8 cellular contexts compared by ENCODE assay signal in the genomic region with DNA sequence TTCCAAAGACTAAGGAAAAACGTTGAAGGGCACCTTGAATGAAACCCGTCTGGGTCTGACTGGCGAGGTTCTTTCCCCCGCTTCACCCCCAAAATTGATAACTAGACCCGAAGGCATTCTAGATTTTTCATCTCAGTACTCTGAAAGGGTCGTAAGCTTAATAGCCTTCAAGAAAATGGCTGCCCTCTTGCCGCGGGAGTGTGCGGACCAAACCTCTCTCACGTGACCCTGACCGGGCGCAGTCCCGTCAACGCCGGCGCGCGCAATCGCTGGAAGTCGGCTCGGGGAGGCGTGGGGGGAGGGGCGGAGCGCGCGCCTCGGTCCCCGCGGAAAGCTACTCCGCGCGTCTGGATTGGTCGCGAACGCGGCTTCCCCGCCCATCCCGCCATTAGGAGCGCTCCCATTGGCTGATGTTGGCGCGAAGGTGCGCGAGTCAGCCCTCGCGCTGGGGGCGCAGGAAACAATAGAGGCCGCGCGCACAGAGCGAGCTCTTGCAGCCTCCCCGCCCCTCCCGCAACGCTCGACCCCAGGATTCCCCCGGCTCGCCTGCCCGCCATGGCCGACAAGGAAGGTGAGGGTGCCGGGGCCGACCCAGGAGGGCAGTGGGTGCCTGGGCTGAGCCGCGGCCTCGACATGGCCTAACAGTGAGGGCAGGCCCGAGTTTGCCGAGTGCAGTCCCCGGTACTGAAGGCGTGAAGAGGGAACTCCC. TPM values are rescaled to one million over a fixed set of nuclear protein-coding genes. Genes with fewer than 3 reads are reported as not detected.
DNase-seq lines count a peak whose midpoint lies in the region; ATAC-seq and TF ChIP-seq lines count a peak whose summit lies in the region.

A gene (plus strand): TSS at position 457 of the 709 bp plus-strand sequence. CDS start 99 bp downstream, at position 556.

- peak within 1 kb of the TSS; percentile 94 for H3K4me3 Mint-ChIP-seq in activated T-helper 1 cell treated with anti-CD3 and anti-CD28 coated beads, Interleukin-12 subunit alpha, Interleukin-12 subunit beta, Interleukin-2, Interleukin-4 antibody, amounts not matched to agents 30 ng/mL and 10 ng/mL and 1 ng/mL, durations not matched to agents 14 hours and 24 hours and 36 hours
- H3K4me3 Mint-ChIP-seq in naive thymus-derived CD4-positive, alpha-beta T cell: peak within 1 kb of the TSS; percentile 91 to 99 (median 94)
- peak within 1 kb of the TSS; percentile 91 to 95 for H3K4me3 Mint-ChIP-seq in stimulated activated naive B cell treated with anti-CD40 and anti-IgM and Interleukin-4, amounts not matched to agents 10 μg/mL and 1 μg/mL and 100 μg/mL, for 72 hours

- H3K4me3 ChIP-seq in DND-41 (ENCODE audit: low read depth in 1 of 2, low read length in 2 of 2) (peak within 1 kb of the TSS; percentile 70 to 85), GM23248 (peak within 1 kb of the TSS; percentile 89)
- H3K4me3 ChIP-seq in naive thymus-derived CD4-positive, alpha-beta T cell (ENCODE audit: low read length): peak within 1 kb of the TSS; percentile 87

- no peaks in the 10 kb centered on the region for H3K9me2 ChIP-seq in GM23248 (ENCODE audit: insufficient read depth)

- peak within 1 kb of the TSS; percentile 93 for H3K9ac ChIP-seq in DND-41 (ENCODE audit: low read depth, low read length)
- H3K9ac ChIP-seq in GM23248: peak within 1 kb of the TSS; percentile 98

- H3K4me1 Mint-ChIP-seq in activated T-helper 1 cell treated with anti-CD3 and anti-CD28 coated beads, Interleukin-12 subunit alpha, Interleukin-12 subunit beta, Interleukin-2, Interleukin-4 antibody, amounts not matched to agents 30 ng/mL and 10 ng/mL and 1 ng/mL, durations not matched to agents 14 hours and 24 hours and 36 hours (ENCODE audit: low read depth): peaks cover 55% of the 10 kb centered on the region
- H3K4me1 Mint-ChIP-seq in naive thymus-derived CD4-positive, alpha-beta T cell: peaks cover 28 to 73% (median 60%) of the 10 kb centered on the region in 7 donors
- H3K4me1 Mint-ChIP-seq in stimulated activated naive B cell treated with anti-CD40 and anti-IgM and Interleukin-4, amounts not matched to agents 10 μg/mL and 1 μg/mL and 100 μg/mL, for 72 hours: peaks cover 20 to 62% of the 10 kb centered on the region in 2 donors

- 0 to 1% methylated on average over 38 to 66 of the region's 67 CpGs for WGBS in GM23248 (ENCODE audit: low coverage in 1 of 2, low lambda C conversion rate in 2 of 2, missing lambda C conversion rate in 2 of 2), 2 experiments

- DNase-seq in DND-41 (peak; percentile 99), GM23248 (peak; percentile 99), Kasumi-1 (lab: John Stamatoyannopoulos, UW) (peak; percentile 95), RPMI7951 (ENCODE audit: low read depth) (peak; percentile 95), fibroblast of gingiva (ENCODE audit: low read depth) (peak; percentile 98)
- peak; percentile 99 for DNase-seq in activated T-helper 1 cell treated with anti-CD3 and anti-CD28 coated beads, Interleukin-12 subunit alpha, Interleukin-12 subunit beta, Interleukin-2, Interleukin-4 antibody, amounts not matched to agents 30 ng/mL and 10 ng/mL and 1 ng/mL, durations not matched to agents 14 hours and 24 hours and 36 hours (ENCODE audit: low spot score)
- DNase-seq in naive thymus-derived CD4-positive, alpha-beta T cell: peak; percentile 95 to 99 (median 98)
- peak; percentile 99 for DNase-seq in stimulated activated naive B cell treated with anti-CD40 and anti-IgM and Interleukin-4, amounts not matched to agents 10 μg/mL and 1 μg/mL and 100 μg/mL, for 72 hours

- H3K27me3 ChIP-seq in DND-41 (ENCODE audit: insufficient read depth, low read length, poor library complexity) (no peaks in the 10 kb centered on the region), GM23248 (replicated peaks; ENCODE audit: insufficient read depth) (no peaks in the 10 kb centered on the region)
- H3K27me3 ChIP-seq in naive thymus-derived CD4-positive, alpha-beta T cell (ENCODE audit: control insufficient read depth in 2 of 2, insufficient read depth in 2 of 2, low read length in 2 of 2): no peaks in the 10 kb centered on the region

- peaks cover 50% of the 10 kb centered on the region for H3K36me3 ChIP-seq in DND-41 (ENCODE audit: insufficient read depth, low read length)
- H3K36me3 ChIP-seq in GM23248 (ENCODE audit: low read depth): peaks cover 23% of the 10 kb centered on the region; the same call in 1 of the 2 replicates
- peaks cover 0 to 21% (median 8%) of the 10 kb centered on the region in 3 experiments for H3K36me3 ChIP-seq in naive thymus-derived CD4-positive, alpha-beta T cell (ENCODE audit: control insufficient read depth in 2 of 3, insufficient read depth in 3 of 3, low read length in 3 of 3)

- in situ Hi-C loops in GM23248 (cut with MboI): no loop called here

- H3K4me1 ChIP-seq in DND-41 (ENCODE audit: insufficient read depth, low read length) (peaks cover 56% of the 10 kb centered on the region), GM23248 (ENCODE audit: insufficient read depth) (peaks cover 20% of the 10 kb centered on the region)
- H3K4me1 ChIP-seq in naive thymus-derived CD4-positive, alpha-beta T cell (ENCODE audit: control insufficient read depth in 2 of 2, insufficient read depth in 2 of 2, low read length in 2 of 2): peaks cover 42 to 45% of the 10 kb centered on the region in 2 donors

- H3K9me3 ChIP-seq in DND-41 (ENCODE audit: insufficient read depth, low read length, severe bottlenecking): no peaks in the 10 kb centered on the region
- no peaks in the 10 kb centered on the region for H3K9me3 ChIP-seq in GM23248 (ENCODE audit: low read depth)
- no peaks in the 10 kb centered on the region for H3K9me3 ChIP-seq in naive thymus-derived CD4-positive, alpha-beta T cell (ENCODE audit: control insufficient read depth in 2 of 3, low read length in 3 of 3)

- peaks cover 21% of the 10 kb centered on the region for H4K20me1 ChIP-seq in DND-41 (ENCODE audit: insufficient read depth, low read length)
- H4K20me1 ChIP-seq in GM23248 (ENCODE audit: insufficient read depth): no peaks in the 10 kb centered on the region

- H3F3A ChIP-seq in GM23248 (ENCODE audit: insufficient read depth): peaks cover 28% of the 10 kb centered on the region; the same call in 1 of the 2 replicates

- H2AFZ ChIP-seq in DND-41 (ENCODE audit: low read depth, low read length) (peak within 1 kb of the TSS; percentile 94), GM23248 (peak within 1 kb of the TSS; percentile 94)

- intact Hi-C loops in activated T-helper 1 cell treated with anti-CD3 and anti-CD28 coated beads, Interleukin-12 subunit alpha, Interleukin-12 subunit beta, Interleukin-2, Interleukin-4 antibody, amounts not matched to agents 30 ng/mL and 10 ng/mL and 1 ng/mL, durations not matched to agents 14 hours and 24 hours and 36 hours (cut with micrococcal nuclease): loop anchor here (1.0 to 5.0 kb wide), 9 partner anchors 28 to 1354 kb away; a partner anchor contains a TSS
- intact Hi-C loops in naive thymus-derived CD4-positive, alpha-beta T cell (cut with micrococcal nuclease): loop anchor here (1.0 to 2.0 kb wide), 22 partner anchors 38 to 1932 kb away; a partner anchor contains a TSS

- H3K36me3 Mint-ChIP-seq in activated T-helper 1 cell treated with anti-CD3 and anti-CD28 coated beads, Interleukin-12 subunit alpha, Interleukin-12 subunit beta, Interleukin-2, Interleukin-4 antibody, amounts not matched to agents 30 ng/mL and 10 ng/mL and 1 ng/mL, durations not matched to agents 14 hours and 24 hours and 36 hours (ENCODE audit: low read depth): peaks cover 44% of the 10 kb centered on the region
- H3K36me3 Mint-ChIP-seq in naive thymus-derived CD4-positive, alpha-beta T cell: peaks cover 0 to 37% (median 21%) of the 10 kb centered on the region in 5 donors
- H3K36me3 Mint-ChIP-seq in stimulated activated naive B cell treated with anti-CD40 and anti-IgM and Interleukin-4, amounts not matched to agents 10 μg/mL and 1 μg/mL and 100 μg/mL, for 72 hours: peaks cover 30 to 37% of the 10 kb centered on the region in 2 donors

- H3K4me2 ChIP-seq in DND-41 (ENCODE audit: insufficient read depth, low read length) (peak within 1 kb of the TSS; percentile 80), GM23248 (ENCODE audit: unreplicated experiment) (peak within 1 kb of the TSS; percentile 99)

- H3K27ac Mint-ChIP-seq in activated T-helper 1 cell treated with anti-CD3 and anti-CD28 coated beads, Interleukin-12 subunit alpha, Interleukin-12 subunit beta, Interleukin-2, Interleukin-4 antibody, amounts not matched to agents 30 ng/mL and 10 ng/mL and 1 ng/mL, durations not matched to agents 14 hours and 24 hours and 36 hours: peak within 1 kb of the TSS; percentile 100
- H3K27ac Mint-ChIP-seq in naive thymus-derived CD4-positive, alpha-beta T cell: peak within 1 kb of the TSS; percentile 97 to 100 (median 99)
- H3K27ac Mint-ChIP-seq in stimulated activated naive B cell treated with anti-CD40 and anti-IgM and Interleukin-4, amounts not matched to agents 10 μg/mL and 1 μg/mL and 100 μg/mL, for 72 hours: peak within 1 kb of the TSS; percentile 99

- no peaks in the 10 kb centered on the region for H3K9me3 Mint-ChIP-seq in activated T-helper 1 cell treated with anti-CD3 and anti-CD28 coated beads, Interleukin-12 subunit alpha, Interleukin-12 subunit beta, Interleukin-2, Interleukin-4 antibody, amounts not matched to agents 30 ng/mL and 10 ng/mL and 1 ng/mL, durations not matched to agents 14 hours and 24 hours and 36 hours
- H3K9me3 Mint-ChIP-seq in naive thymus-derived CD4-positive, alpha-beta T cell: no peaks in the 10 kb centered on the region
- no peaks in the 10 kb centered on the region for H3K9me3 Mint-ChIP-seq in stimulated activated naive B cell treated with anti-CD40 and anti-IgM and Interleukin-4, amounts not matched to agents 10 μg/mL and 1 μg/mL and 100 μg/mL, for 72 hours

- peak; percentile 88 for ATAC-seq in DND-41 (ENCODE audit: insufficient read depth, low read depth)
- ATAC-seq in naive thymus-derived CD4-positive, alpha-beta T cell: peak; percentile 91
- ATAC-seq in stimulated activated naive B cell treated with anti-CD40 and anti-IgM and Interleukin-4, amounts not matched to agents 10 μg/mL and 1 μg/mL and 100 μg/mL, for 72 hours (replicated peaks): peak; percentile 87 to 89

- peak within 1 kb of the TSS; percentile 100 for H3K27ac ChIP-seq in DND-41 (ENCODE audit: low read length)
- peak within 1 kb of the TSS; percentile 99 for H3K27ac ChIP-seq in GM23248
- peak within 1 kb of the TSS; percentile 86 for H3K27ac ChIP-seq in naive thymus-derived CD4-positive, alpha-beta T cell (ENCODE audit: low read depth, low read length)

- H3K27me3 Mint-ChIP-seq in activated T-helper 1 cell treated with anti-CD3 and anti-CD28 coated beads, Interleukin-12 subunit alpha, Interleukin-12 subunit beta, Interleukin-2, Interleukin-4 antibody, amounts not matched to agents 30 ng/mL and 10 ng/mL and 1 ng/mL, durations not matched to agents 14 hours and 24 hours and 36 hours (ENCODE audit: insufficient read depth): peaks cover 2% of the 10 kb centered on the region
- peaks cover 0 to 2% (median 0%) of the 10 kb centered on the region in 5 donors for H3K27me3 Mint-ChIP-seq in naive thymus-derived CD4-positive, alpha-beta T cell
- H3K27me3 Mint-ChIP-seq in stimulated activated naive B cell treated with anti-CD40 and anti-IgM and Interleukin-4, amounts not matched to agents 10 μg/mL and 1 μg/mL and 100 μg/mL, for 72 hours: no peaks in the 10 kb centered on the region

- peak; percentile 8 for TF ChIP-seq CTCF in DND-41 (IDR thresholded peaks at IDR 0.05; ENCODE audit: borderline replicate concordance, extremely low read depth, low read length, poor library complexity, severe bottlenecking)

- CTCF ChIA-PET in naive thymus-derived CD4-positive, alpha-beta T cell (lab: Charles Lee): interaction anchor here (0.5 to 1.2 kb wide), 2 partner anchors 476 to 1486 kb away, joined by 3 read pairs; no protein-coding TSS in a partner anchor

- POLR2A ChIA-PET in naive thymus-derived CD4-positive, alpha-beta T cell (lab: Charles Lee): interaction anchor here (0.5 to 1.7 kb wide), 20 partner anchors 8 to 822 kb away, joined by 3 to 10 read pairs (median 3); a partner anchor contains a TSS

- peaks cover 91% of the 10 kb centered on the region for H3K79me2 ChIP-seq in DND-41 (ENCODE audit: insufficient read depth, low read length)
- peaks cover 87% of the 10 kb centered on the region for H3K79me2 ChIP-seq in GM23248 (ENCODE audit: insufficient read depth)

RNA-seq across cellular contexts. Expression of the gene that starts here (rescaled TPM):
- total RNA-seq in GM23248 (2014; rRNA removed; shearing (Covaris generic)): 72.4 and 89.9 TPM in 2 replicates
- 109 and 116 TPM in 2 replicates for polyA plus RNA-seq in GM23248 (2016; fragmentation: Nextera tagmentation; extraction: Ambion mirVana)
- total RNA-seq in RPMI7951 (2014; rRNA removed; shearing (Covaris generic)): 83.0 and 90.5 TPM in 2 replicates
- total RNA-seq in activated T-helper 1 cell treated with anti-CD3 and anti-CD28 coated beads, Interleukin-12 subunit alpha, Interleukin-12 subunit beta, Interleukin-2, Interleukin-4 antibody, amounts not matched to agents 30 ng/mL and 10 ng/mL and 1 ng/mL, durations not matched to agents 14 hours and 24 hours and 36 hours: 315 TPM in 2 replicates
- 100 to 1,000 TPM; 130 to 280 (median 162) TPM for total RNA-seq in naive thymus-derived CD4-positive, alpha-beta T cell
- polyA plus RNA-seq in naive thymus-derived CD4-positive, alpha-beta T cell: 100 to 1,000 TPM; 246 to 251 TPM

Comparison
In these comparisons a context has a peak if more than half of its experiments do, and no peak if none do; other contexts are left out.
1. Peak in every context shown above with its lines: DNase-seq, ATAC-seq, H3K4me3 ChIP-seq and H3K27ac ChIP-seq.